ENCODE assay signal across 30 cellular contexts in the genomic region with DNA sequence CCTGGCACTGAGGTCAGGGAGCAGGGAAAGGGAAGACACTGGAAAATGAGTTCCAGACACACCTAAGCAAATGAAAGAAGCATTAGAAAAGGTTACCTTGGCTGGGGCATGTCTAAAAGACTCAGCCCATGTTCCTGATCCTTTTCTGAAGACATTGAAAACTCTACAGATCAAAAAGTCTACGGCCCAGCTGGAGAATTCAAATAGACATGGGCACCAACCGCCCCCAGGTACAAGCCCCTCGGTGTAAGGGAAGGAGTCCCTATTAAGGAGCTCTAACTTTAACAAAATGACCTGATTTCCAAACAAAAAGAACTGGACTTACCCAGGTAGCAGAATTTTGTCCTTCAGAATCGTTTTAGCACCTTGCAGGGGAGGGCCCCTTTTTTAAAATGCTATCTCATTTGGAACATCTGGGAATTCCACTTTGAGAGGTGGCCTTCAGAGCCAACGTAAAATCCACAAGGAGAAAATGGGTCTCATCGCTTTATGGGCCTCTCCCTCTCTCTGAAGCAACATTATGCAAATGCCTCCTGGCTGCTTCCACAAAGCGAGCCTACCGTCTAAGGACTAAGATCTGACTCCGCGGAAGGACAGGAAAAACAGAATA. TPM values are rescaled to one million over a fixed set of nuclear protein-coding genes. Genes with fewer than 3 reads are reported as not detected.
"Had no signal": no experiment of that assay in that cellular context is flagged by ENCODE, and none has a peak within 500 bp of the region (broad histone marks: within the 10 kb centered on the region; RNA-seq: fewer than 3 reads in every experiment).

No MANE protein-coding gene starts in this region.

- H3K27ac Mint-ChIP-seq: activated CD4-positive, alpha-beta memory T cell treated with anti-CD3 and anti-CD28 coated beads, Interleukin-2, amount 10 ng/mL, durations not matched to agents 7 days and 5 days; activated CD4-positive, alpha-beta T cell treated with anti-CD3 and anti-CD28 coated beads, Interleukin-2, amount 10 ng/mL, durations not matched to agents 7 days and 5 days; activated naive CD8-positive, alpha-beta T cell; immature natural killer cell; naive thymus-derived CD8-positive, alpha-beta T cell; stimulated activated memory B cell treated with anti-CD40 and anti-IgM and Interleukin-4, amounts not matched to agents 10 μg/mL and 1 μg/mL and 100 μg/mL, for 72 hours; WTC11 had no signal

- H3K4me1 Mint-ChIP-seq: activated CD4-positive, alpha-beta memory T cell treated with anti-CD3 and anti-CD28 coated beads, Interleukin-2, amount 10 ng/mL, durations not matched to agents 7 days and 5 days; activated CD4-positive, alpha-beta T cell treated with anti-CD3 and anti-CD28 coated beads, Interleukin-2, amount 10 ng/mL, durations not matched to agents 7 days and 5 days had no signal

- H3K36me3 ChIP-seq: gastrocnemius medialis, lower lobe of right lung, stomach, tibial artery had no signal

- H3K4me1 ChIP-seq: gastrocnemius medialis, lower lobe of right lung, tibial artery had no signal

- H3K4me2 ChIP-seq: smooth muscle cell had no signal

- H3K27ac ChIP-seq: gastrocnemius medialis, lower lobe of right lung, tibial artery had no signal

- H3K4me3 Mint-ChIP-seq: activated CD4-positive, alpha-beta memory T cell treated with anti-CD3 and anti-CD28 coated beads, Interleukin-2, amount 10 ng/mL, durations not matched to agents 7 days and 5 days; activated CD4-positive, alpha-beta T cell treated with anti-CD3 and anti-CD28 coated beads, Interleukin-2, amount 10 ng/mL, durations not matched to agents 7 days and 5 days; activated naive CD8-positive, alpha-beta T cell; immature natural killer cell; naive thymus-derived CD8-positive, alpha-beta T cell; neural crest cell; stimulated activated memory B cell treated with anti-CD40 and anti-IgM and Interleukin-4, amounts not matched to agents 10 μg/mL and 1 μg/mL and 100 μg/mL, for 72 hours; WTC11 had no signal

- H3K9me3 ChIP-seq: gastrocnemius medialis, lower lobe of right lung had no signal

- DNase-seq: activated CD4-positive, alpha-beta memory T cell treated with anti-CD3 and anti-CD28 coated beads, Interleukin-2, amount 10 ng/mL, durations not matched to agents 7 days and 5 days; activated CD4-positive, alpha-beta T cell treated with anti-CD3 and anti-CD28 coated beads for 1 hour; activated CD4-positive, alpha-beta T cell treated with anti-CD3 and anti-CD28 coated beads, Interleukin-2, amount 10 ng/mL, durations not matched to agents 7 days and 5 days; activated effector memory CD4-positive, alpha-beta T cell treated with Interleukin-2 at 50 U/mL for 16 hours; activated naive CD4-positive, alpha-beta T cell treated with Interleukin-2 at 50 U/mL for 16 hours; anterior cingulate cortex; dermis blood vessel endothelial cell; effector CD8-positive, alpha-beta T cell; gastrocnemius medialis; hippocampal formation; immature natural killer cell; lower lobe of right lung; mesenchymal stem cell; naive thymus-derived CD8-positive, alpha-beta T cell; retina; stimulated activated CD4-positive, alpha-beta T cell treated with anti-CD3 and anti-CD28 coated beads, Interleukin-1b, Interleukin-23, amount 100 ng/mL, for 48 hours; stimulated activated CD4-positive, alpha-beta T cell treated with anti-CD3 and anti-CD28 coated beads, Interleukin-4, amount 100 ng/mL, for 4 hours; stimulated activated CD8-positive, alpha-beta memory T cell treated with anti-CD3 and anti-CD28 coated beads, Interleukin-4, amount 100 ng/mL, for 48 hours; T-helper 2 cell had no signal

- ATAC-seq: gastrocnemius medialis; left lobe of liver; lower lobe of right lung; naive thymus-derived CD8-positive, alpha-beta T cell; stimulated activated memory B cell treated with anti-CD40 and anti-IgM and Interleukin-4, amounts not matched to agents 10 μg/mL and 1 μg/mL and 100 μg/mL, for 72 hours; WTC11 had no signal

- H3K9me3 Mint-ChIP-seq: activated CD4-positive, alpha-beta memory T cell treated with anti-CD3 and anti-CD28 coated beads, Interleukin-2, amount 10 ng/mL, durations not matched to agents 7 days and 5 days; activated CD4-positive, alpha-beta T cell treated with anti-CD3 and anti-CD28 coated beads, Interleukin-2, amount 10 ng/mL, durations not matched to agents 7 days and 5 days; neural crest cell had no signal

- H3K36me3 Mint-ChIP-seq: immature natural killer cell; stimulated activated memory B cell treated with anti-CD40 and anti-IgM and Interleukin-4, amounts not matched to agents 10 μg/mL and 1 μg/mL and 100 μg/mL, for 72 hours; WTC11 had no signal

- H3K4me3 ChIP-seq: gastrocnemius medialis, lower lobe of right lung, smooth muscle cell, stomach, tibial artery had no signal

RNA-seq across cellular contexts. Expression of a gene that starts 43.6 kb away (rescaled TPM):
- total RNA-seq: activated CD4-positive, alpha-beta memory T cell treated with anti-CD3 and anti-CD28 coated beads, Interleukin-2, amount 10 ng/mL, durations not matched to agents 7 days and 5 days; activated CD4-positive, alpha-beta T cell treated with anti-CD3 and anti-CD28 coated beads, Interleukin-2, amount 10 ng/mL, durations not matched to agents 7 days and 5 days; dermis blood vessel endothelial cell; epithelial cell of proximal tubule; gastrocnemius medialis; kidney epithelial cell; left lobe of liver; lower lobe of right lung; naive thymus-derived CD8-positive, alpha-beta T cell; omental fat pad; smooth muscle cell had no signal
- polyA plus RNA-seq: naive thymus-derived CD8-positive, alpha-beta T cell had no signal
